Comparison of ENCODE assay signal across 1 cellular context in the genomic region with DNA sequence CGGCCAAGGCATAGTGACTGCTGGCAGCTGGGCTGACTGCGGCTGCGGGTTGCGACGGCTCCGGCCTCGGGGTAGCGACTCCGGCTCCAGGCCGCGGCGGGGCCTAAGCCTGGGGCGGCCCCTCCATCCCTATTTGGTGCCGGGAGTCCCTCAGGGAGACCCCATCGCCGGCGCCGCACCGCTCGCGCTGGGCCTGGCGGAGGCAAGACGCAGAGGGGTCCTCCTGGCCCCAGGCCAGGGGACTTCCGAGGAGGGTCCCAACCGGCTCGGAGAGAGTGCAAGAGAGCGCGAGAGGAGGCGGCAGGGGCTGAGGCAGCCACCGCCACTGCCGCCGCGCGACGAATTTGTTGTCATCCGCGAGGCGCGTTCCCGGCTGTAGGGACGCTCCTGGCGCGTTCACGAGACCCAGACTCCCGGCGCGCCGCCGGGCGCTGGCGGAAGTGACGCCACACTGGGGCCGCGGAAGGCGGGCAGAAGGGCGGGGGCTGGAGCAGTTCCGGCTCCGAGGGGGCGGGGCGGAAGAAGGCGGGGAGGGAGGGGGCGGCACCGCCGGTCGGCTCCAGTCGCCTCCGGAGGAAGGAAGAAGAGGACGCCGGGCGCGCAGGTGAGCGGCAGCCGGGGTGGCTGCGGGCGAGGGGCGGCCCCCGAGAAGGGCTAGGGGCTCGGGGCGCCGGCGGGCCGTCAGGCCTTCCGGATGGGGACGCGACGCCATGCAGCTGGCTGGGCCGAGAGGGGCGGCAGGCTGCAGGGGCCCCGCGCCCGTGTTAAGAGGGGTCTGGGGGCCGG.
TF ChIP-seq lines count a peak whose summit lies in the region.

A gene with protein sequence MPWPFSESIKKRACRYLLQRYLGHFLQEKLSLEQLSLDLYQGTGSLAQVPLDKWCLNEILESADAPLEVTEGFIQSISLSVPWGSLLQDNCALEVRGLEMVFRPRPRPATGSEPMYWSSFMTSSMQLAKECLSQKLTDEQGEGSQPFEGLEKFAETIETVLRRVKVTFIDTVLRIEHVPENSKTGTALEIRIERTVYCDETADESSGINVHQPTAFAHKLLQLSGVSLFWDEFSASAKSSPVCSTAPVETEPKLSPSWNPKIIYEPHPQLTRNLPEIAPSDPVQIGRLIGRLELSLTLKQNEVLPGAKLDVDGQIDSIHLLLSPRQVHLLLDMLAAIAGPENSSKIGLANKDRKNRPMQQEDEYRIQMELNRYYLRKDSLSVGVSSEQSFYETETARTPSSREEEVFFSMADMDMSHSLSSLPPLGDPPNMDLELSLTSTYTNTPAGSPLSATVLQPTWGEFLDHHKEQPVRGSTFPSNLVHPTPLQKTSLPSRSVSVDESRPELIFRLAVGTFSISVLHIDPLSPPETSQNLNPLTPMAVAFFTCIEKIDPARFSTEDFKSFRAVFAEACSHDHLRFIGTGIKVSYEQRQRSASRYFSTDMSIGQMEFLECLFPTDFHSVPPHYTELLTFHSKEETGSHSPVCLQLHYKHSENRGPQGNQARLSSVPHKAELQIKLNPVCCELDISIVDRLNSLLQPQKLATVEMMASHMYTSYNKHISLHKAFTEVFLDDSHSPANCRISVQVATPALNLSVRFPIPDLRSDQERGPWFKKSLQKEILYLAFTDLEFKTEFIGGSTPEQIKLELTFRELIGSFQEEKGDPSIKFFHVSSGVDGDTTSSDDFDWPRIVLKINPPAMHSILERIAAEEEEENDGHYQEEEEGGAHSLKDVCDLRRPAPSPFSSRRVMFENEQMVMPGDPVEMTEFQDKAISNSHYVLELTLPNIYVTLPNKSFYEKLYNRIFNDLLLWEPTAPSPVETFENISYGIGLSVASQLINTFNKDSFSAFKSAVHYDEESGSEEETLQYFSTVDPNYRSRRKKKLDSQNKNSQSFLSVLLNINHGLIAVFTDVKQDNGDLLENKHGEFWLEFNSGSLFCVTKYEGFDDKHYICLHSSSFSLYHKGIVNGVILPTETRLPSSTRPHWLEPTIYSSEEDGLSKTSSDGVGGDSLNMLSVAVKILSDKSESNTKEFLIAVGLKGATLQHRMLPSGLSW (N-terminal part only) (minus strand): TSS at position 377 of the 786 bp plus-strand sequence. CDS start 365 bp downstream, at position 12.
A gene with protein sequence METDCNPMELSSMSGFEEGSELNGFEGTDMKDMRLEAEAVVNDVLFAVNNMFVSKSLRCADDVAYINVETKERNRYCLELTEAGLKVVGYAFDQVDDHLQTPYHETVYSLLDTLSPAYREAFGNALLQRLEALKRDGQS (plus strand): TSS at position 562 of the 786 bp plus-strand sequence. CDS start 18,722 bp downstream, outside the sequence.

TF ChIP-seq in WTC11, 78 proteins besides CTCF, POLR2A, EP300 and RAD21 (continued from another document and continues in another):
- TF ChIP-seq, protein P1, sequence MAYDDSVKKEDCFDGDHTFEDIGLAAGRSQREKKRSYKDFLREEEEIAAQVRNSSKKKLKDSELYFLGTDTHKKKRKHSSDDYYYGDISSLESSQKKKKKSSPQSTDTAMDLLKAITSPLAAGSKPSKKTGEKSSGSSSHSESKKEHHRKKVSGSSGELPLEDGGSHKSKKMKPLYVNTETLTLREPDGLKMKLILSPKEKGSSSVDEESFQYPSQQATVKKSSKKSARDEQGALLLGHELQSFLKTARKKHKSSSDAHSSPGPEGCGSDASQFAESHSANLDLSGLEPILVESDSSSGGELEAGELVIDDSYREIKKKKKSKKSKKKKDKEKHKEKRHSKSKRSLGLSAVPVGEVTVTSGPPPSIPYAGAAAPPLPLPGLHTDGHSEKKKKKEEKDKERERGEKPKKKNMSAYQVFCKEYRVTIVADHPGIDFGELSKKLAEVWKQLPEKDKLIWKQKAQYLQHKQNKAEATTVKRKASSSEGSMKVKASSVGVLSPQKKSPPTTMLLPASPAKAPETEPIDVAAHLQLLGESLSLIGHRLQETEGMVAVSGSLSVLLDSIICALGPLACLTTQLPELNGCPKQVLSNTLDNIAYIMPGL (CRISPR knock-in tag; IDR thresholded peaks at IDR 0.05) = peak; percentile 56; the same call in 1 of the 2 replicates
- no peak for TF ChIP-seq RORB (CRISPR knock-in tag; IDR thresholded peaks at IDR 0.05)
- TF ChIP-seq CBFB (CRISPR knock-in tag; IDR thresholded peaks at IDR 0.05; ENCODE audit: low read depth) = no peak
- TF ChIP-seq ZNF121 (CRISPR knock-in tag; IDR thresholded peaks at IDR 0.05) = peak; percentile 42; the same call in 1 of the 2 replicates
- 0 out of 2 replicates have a peak, but pooled peaks have one; percentile 38 for TF ChIP-seq SMAD3 (CRISPR knock-in tag; IDR thresholded peaks at IDR 0.05; ENCODE audit: borderline replicate concordance)
- TF ChIP-seq ETV6 (CRISPR knock-in tag; IDR thresholded peaks at IDR 0.05) = peak; percentile 28; the same call in 1 of the 2 replicates
- peak; percentile 86 for TF ChIP-seq FOXK1 (CRISPR knock-in tag; IDR thresholded peaks at IDR 0.05)
- TF ChIP-seq, protein P2, sequence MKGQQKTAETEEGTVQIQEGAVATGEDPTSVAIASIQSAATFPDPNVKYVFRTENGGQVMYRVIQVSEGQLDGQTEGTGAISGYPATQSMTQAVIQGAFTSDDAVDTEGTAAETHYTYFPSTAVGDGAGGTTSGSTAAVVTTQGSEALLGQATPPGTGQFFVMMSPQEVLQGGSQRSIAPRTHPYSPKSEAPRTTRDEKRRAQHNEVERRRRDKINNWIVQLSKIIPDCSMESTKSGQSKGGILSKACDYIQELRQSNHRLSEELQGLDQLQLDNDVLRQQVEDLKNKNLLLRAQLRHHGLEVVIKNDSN (CRISPR knock-in tag; IDR thresholded peaks at IDR 0.05) = 0 out of 2 replicates have a peak, but pooled peaks have one; percentile 20
- TF ChIP-seq, protein P3, sequence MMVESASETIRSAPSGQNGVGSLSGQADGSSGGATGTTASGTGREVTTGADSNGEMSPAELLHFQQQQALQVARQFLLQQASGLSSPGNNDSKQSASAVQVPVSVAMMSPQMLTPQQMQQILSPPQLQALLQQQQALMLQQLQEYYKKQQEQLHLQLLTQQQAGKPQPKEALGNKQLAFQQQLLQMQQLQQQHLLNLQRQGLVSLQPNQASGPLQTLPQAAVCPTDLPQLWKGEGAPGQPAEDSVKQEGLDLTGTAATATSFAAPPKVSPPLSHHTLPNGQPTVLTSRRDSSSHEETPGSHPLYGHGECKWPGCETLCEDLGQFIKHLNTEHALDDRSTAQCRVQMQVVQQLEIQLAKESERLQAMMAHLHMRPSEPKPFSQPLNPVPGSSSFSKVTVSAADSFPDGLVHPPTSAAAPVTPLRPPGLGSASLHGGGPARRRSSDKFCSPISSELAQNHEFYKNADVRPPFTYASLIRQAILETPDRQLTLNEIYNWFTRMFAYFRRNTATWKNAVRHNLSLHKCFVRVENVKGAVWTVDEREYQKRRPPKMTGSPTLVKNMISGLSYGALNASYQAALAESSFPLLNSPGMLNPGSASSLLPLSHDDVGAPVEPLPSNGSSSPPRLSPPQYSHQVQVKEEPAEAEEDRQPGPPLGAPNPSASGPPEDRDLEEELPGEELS (CRISPR knock-in tag; IDR thresholded peaks at IDR 0.05) = 0 out of 2 replicates have a peak, but pooled peaks have one; percentile 44
- peak; percentile 22; the same call in 1 of the 2 replicates for TF ChIP-seq ZNF232 (CRISPR knock-in tag; IDR thresholded peaks at IDR 0.05)
- 0 out of 2 replicates have a peak, but pooled peaks have one; percentile 38 for TF ChIP-seq FOXP1 (CRISPR knock-in tag; IDR thresholded peaks at IDR 0.05; ENCODE audit: borderline replicate concordance)
- TF ChIP-seq, protein P4, sequence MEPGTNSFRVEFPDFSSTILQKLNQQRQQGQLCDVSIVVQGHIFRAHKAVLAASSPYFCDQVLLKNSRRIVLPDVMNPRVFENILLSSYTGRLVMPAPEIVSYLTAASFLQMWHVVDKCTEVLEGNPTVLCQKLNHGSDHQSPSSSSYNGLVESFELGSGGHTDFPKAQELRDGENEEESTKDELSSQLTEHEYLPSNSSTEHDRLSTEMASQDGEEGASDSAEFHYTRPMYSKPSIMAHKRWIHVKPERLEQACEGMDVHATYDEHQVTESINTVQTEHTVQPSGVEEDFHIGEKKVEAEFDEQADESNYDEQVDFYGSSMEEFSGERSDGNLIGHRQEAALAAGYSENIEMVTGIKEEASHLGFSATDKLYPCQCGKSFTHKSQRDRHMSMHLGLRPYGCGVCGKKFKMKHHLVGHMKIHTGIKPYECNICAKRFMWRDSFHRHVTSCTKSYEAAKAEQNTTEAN (CRISPR knock-in tag; IDR thresholded peaks at IDR 0.05) = no peak; the same call in 1 of the 2 replicates
- TF ChIP-seq, protein P5, sequence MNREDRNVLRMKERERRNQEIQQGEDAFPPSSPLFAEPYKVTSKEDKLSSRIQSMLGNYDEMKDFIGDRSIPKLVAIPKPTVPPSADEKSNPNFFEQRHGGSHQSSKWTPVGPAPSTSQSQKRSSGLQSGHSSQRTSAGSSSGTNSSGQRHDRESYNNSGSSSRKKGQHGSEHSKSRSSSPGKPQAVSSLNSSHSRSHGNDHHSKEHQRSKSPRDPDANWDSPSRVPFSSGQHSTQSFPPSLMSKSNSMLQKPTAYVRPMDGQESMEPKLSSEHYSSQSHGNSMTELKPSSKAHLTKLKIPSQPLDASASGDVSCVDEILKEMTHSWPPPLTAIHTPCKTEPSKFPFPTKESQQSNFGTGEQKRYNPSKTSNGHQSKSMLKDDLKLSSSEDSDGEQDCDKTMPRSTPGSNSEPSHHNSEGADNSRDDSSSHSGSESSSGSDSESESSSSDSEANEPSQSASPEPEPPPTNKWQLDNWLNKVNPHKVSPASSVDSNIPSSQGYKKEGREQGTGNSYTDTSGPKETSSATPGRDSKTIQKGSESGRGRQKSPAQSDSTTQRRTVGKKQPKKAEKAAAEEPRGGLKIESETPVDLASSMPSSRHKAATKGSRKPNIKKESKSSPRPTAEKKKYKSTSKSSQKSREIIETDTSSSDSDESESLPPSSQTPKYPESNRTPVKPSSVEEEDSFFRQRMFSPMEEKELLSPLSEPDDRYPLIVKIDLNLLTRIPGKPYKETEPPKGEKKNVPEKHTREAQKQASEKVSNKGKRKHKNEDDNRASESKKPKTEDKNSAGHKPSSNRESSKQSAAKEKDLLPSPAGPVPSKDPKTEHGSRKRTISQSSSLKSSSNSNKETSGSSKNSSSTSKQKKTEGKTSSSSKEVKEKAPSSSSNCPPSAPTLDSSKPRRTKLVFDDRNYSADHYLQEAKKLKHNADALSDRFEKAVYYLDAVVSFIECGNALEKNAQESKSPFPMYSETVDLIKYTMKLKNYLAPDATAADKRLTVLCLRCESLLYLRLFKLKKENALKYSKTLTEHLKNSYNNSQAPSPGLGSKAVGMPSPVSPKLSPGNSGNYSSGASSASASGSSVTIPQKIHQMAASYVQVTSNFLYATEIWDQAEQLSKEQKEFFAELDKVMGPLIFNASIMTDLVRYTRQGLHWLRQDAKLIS (CRISPR knock-in tag; IDR thresholded peaks at IDR 0.05; ENCODE audit: borderline replicate concordance) = no peak
- no peak for TF ChIP-seq ATF1 (CRISPR knock-in tag; IDR thresholded peaks at IDR 0.05)
- TF ChIP-seq ESRRA (CRISPR knock-in tag; IDR thresholded peaks at IDR 0.05; ENCODE audit: borderline replicate concordance) = 0 out of 2 replicates have a peak, but pooled peaks have one; percentile 5
- TF ChIP-seq, protein P6, sequence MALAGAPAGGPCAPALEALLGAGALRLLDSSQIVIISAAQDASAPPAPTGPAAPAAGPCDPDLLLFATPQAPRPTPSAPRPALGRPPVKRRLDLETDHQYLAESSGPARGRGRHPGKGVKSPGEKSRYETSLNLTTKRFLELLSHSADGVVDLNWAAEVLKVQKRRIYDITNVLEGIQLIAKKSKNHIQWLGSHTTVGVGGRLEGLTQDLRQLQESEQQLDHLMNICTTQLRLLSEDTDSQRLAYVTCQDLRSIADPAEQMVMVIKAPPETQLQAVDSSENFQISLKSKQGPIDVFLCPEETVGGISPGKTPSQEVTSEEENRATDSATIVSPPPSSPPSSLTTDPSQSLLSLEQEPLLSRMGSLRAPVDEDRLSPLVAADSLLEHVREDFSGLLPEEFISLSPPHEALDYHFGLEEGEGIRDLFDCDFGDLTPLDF (CRISPR knock-in tag; IDR thresholded peaks at IDR 0.05) = no peak
- no peak for TF ChIP-seq ZNF138 (CRISPR knock-in tag; conservative IDR thresholded peaks at IDR 0.05)
- TF ChIP-seq, protein P7, sequence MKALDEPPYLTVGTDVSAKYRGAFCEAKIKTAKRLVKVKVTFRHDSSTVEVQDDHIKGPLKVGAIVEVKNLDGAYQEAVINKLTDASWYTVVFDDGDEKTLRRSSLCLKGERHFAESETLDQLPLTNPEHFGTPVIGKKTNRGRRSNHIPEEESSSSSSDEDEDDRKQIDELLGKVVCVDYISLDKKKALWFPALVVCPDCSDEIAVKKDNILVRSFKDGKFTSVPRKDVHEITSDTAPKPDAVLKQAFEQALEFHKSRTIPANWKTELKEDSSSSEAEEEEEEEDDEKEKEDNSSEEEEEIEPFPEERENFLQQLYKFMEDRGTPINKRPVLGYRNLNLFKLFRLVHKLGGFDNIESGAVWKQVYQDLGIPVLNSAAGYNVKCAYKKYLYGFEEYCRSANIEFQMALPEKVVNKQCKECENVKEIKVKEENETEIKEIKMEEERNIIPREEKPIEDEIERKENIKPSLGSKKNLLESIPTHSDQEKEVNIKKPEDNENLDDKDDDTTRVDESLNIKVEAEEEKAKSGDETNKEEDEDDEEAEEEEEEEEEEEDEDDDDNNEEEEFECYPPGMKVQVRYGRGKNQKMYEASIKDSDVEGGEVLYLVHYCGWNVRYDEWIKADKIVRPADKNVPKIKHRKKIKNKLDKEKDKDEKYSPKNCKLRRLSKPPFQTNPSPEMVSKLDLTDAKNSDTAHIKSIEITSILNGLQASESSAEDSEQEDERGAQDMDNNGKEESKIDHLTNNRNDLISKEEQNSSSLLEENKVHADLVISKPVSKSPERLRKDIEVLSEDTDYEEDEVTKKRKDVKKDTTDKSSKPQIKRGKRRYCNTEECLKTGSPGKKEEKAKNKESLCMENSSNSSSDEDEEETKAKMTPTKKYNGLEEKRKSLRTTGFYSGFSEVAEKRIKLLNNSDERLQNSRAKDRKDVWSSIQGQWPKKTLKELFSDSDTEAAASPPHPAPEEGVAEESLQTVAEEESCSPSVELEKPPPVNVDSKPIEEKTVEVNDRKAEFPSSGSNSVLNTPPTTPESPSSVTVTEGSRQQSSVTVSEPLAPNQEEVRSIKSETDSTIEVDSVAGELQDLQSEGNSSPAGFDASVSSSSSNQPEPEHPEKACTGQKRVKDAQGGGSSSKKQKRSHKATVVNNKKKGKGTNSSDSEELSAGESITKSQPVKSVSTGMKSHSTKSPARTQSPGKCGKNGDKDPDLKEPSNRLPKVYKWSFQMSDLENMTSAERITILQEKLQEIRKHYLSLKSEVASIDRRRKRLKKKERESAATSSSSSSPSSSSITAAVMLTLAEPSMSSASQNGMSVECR (CRISPR knock-in tag; IDR thresholded peaks at IDR 0.05; ENCODE audit: borderline replicate concordance) = peak; percentile 1
- peak; percentile 3; the same call in 1 of the 2 replicates for TF ChIP-seq ZNF416 (CRISPR knock-in tag; IDR thresholded peaks at IDR 0.05)
- TF ChIP-seq, protein P8, sequence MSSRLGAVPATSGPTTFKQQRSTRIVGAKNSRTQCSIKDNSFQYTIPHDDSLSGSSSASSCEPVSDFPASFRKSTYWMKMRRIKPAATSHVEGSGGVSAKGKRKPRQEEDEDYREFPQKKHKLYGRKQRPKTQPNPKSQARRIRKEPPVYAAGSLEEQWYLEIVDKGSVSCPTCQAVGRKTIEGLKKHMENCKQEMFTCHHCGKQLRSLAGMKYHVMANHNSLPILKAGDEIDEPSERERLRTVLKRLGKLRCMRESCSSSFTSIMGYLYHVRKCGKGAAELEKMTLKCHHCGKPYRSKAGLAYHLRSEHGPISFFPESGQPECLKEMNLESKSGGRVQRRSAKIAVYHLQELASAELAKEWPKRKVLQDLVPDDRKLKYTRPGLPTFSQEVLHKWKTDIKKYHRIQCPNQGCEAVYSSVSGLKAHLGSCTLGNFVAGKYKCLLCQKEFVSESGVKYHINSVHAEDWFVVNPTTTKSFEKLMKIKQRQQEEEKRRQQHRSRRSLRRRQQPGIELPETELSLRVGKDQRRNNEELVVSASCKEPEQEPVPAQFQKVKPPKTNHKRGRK (CRISPR knock-in tag; IDR thresholded peaks at IDR 0.05; ENCODE audit: borderline replicate concordance) = no peak
